Comparison of ENCODE assay signal across 8 cellular contexts in genomic region chr17:35448899-35449227, GRCh38. TPM values are rescaled to one million over a fixed set of nuclear protein-coding genes. Genes with fewer than 3 reads are reported as not detected.
A peak's percentile ranks its signal among the peaks of the same experiment; 100 is the strongest.
DNase-seq lines count a peak whose midpoint lies in the region; ATAC-seq and TF ChIP-seq lines count a peak whose summit lies in the region.

No MANE protein-coding gene starts in this region.

- H3K9ac ChIP-seq in mucosa of rectum (ENCODE audit: low read depth in 1 of 2, low read length in 2 of 2): peak overlapping the region; percentile 52 to 66

- H3K36me3 ChIP-seq in mucosa of rectum (ENCODE audit: control insufficient read depth in 2 of 2, insufficient read depth in 2 of 2, low read length in 2 of 2) (peaks cover 0 to 2% of the 10 kb centered on the region in 2 donors), upper lobe of right lung (no peaks in the 10 kb centered on the region)

- DNase-seq in left cardiac atrium: no peak
- no peak for DNase-seq in left ventricle myocardium superior
- DNase-seq in astrocyte of the spinal cord (ENCODE audit: low read depth, low spot score): no peak
- no peak for DNase-seq in upper lobe of right lung
- DNase-seq in activated effector memory CD4-positive, alpha-beta T cell treated with Interleukin-2 at 50 U/mL for 16 hours: no peak

- in situ Hi-C loops in astrocyte of the spinal cord (cut with HindIII; ENCODE audit: low sequenced_read_pairs): no loop called here

- H3K27ac ChIP-seq in mucosa of rectum (ENCODE audit: low read depth in 2 of 2, low read length in 2 of 2): peak overlapping the region; percentile 71 to 83
- H3K27ac ChIP-seq in upper lobe of right lung: no peak overlapping the region

- H3K9me3 ChIP-seq in mucosa of rectum (ENCODE audit: control insufficient read depth in 2 of 2, low read length in 2 of 2) (no peaks in the 10 kb centered on the region), upper lobe of right lung (no peaks in the 10 kb centered on the region)

- ATAC-seq in left cardiac atrium: peak; percentile 13 to 19
- ATAC-seq in left ventricle myocardium superior: no peak
- no peak for ATAC-seq in upper lobe of right lung
- ATAC-seq in HG03457 (IDR thresholded peaks at IDR 0.05; ENCODE audit: unreplicated experiment): no peak
- no peak for ATAC-seq in GM19455 (IDR thresholded peaks at IDR 0.05; ENCODE audit: unreplicated experiment)

- intact Hi-C loops in left cardiac atrium (cut with DNase I) (no loop called here), left ventricle myocardium superior (cut with micrococcal nuclease) (no loop called here), upper lobe of right lung (cut with DNase I) (no loop called here)

- H3K4me1 ChIP-seq in mucosa of rectum (ENCODE audit: control insufficient read depth in 2 of 2, insufficient read depth in 2 of 2, low read length in 2 of 2) (peaks cover 0 to 3% of the 10 kb centered on the region in 2 donors), upper lobe of right lung (peaks cover 9% of the 10 kb centered on the region)

- peak overlapping the region; percentile 43 for H3K4me3 ChIP-seq in astrocyte of the spinal cord (ENCODE audit: low read depth, low read length)
- peak overlapping the region; percentile 68 to 76 for H3K4me3 ChIP-seq in mucosa of rectum (ENCODE audit: low read length in 2 of 2)
- H3K4me3 ChIP-seq in upper lobe of right lung: peak overlapping the region; percentile 62

- H3K27me3 ChIP-seq in mucosa of rectum (ENCODE audit: control insufficient read depth in 2 of 2, insufficient read depth in 2 of 2, low read length in 2 of 2) (peaks cover 0 to 6% of the 10 kb centered on the region in 2 donors), upper lobe of right lung (no peaks in the 10 kb centered on the region)

- TF ChIP-seq CTCF in astrocyte of the spinal cord (IDR thresholded peaks at IDR 0.05; ENCODE audit: low read depth, low read length): no peak
- TF ChIP-seq CTCF in upper lobe of right lung (IDR thresholded peaks at IDR 0.05): no peak

RNA-seq across cellular contexts. Expression of gene SLFN13, which starts 0.3 kb away (rescaled TPM):
- 1 to 10 TPM; 6.3 to 7.5 TPM for total RNA-seq in left cardiac atrium
- 3.9 TPM for total RNA-seq in left ventricle myocardium superior
- total RNA-seq in upper lobe of right lung: 25.7 TPM

RNA-seq across cellular contexts. Expression of gene SLFN12, which starts 16.6 kb away (rescaled TPM):
- 1 to 10 TPM; 5.7 to 8.8 TPM for total RNA-seq in left cardiac atrium
- total RNA-seq in left ventricle myocardium superior: 3.1 TPM
- 12.4 TPM for total RNA-seq in upper lobe of right lung

Comparison
In these comparisons a context has a peak if more than half of its experiments do, and no peak if none do; other contexts are left out.
1. ATAC-seq: peak in left cardiac atrium (2 of 2); none in left ventricle myocardium superior (single experiment), upper lobe of right lung (single experiment), HG03457 (single experiment) and GM19455 (single experiment).
2. Peak in every context shown above with its lines, with median percentiles within 50 percentile points of each other: H3K4me3 ChIP-seq.